32 cellular contexts compared by ENCODE assay signal in the genomic region with DNA sequence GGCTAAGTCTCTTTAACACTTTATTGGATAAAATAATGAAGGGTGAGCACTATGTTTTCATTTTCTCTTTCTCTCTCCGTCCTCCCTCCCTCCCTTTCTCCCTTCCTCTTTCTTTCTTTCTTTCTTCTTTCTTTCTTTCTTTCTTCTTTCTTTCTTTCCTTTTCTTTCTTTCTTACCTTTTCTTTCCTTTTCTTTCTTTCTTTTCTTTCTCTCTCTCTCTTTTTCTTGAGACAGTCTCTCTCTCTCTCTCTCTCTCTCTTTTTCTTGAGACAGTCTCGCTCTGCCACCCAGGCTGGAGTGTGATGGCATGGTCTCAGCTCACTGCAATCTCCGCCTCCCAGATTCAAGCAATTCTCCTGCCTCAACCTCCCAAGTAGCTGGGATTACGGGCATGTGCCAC.
"Had no signal": no experiment of that assay in that cellular context is flagged by ENCODE, and none has a peak within 500 bp of the region (broad histone marks: within the 10 kb centered on the region; RNA-seq: fewer than 3 reads in every experiment).

No MANE protein-coding gene starts in this region.

- H3K4me1 Mint-ChIP-seq: activated CD4-positive, alpha-beta memory T cell treated with anti-CD3 and anti-CD28 coated beads, Interleukin-2, amount 10 ng/mL, durations not matched to agents 7 days and 5 days; activated CD4-positive, alpha-beta T cell treated with anti-CD3 and anti-CD28 coated beads, Interleukin-2, amount 10 ng/mL, durations not matched to agents 7 days and 5 days; activated CD8-positive, alpha-beta memory T cell treated with anti-CD3 and anti-CD28 coated beads, Interleukin-2, amount 10 ng/mL, durations not matched to agents 7 days and 5 days; activated naive CD4-positive, alpha-beta T cell treated with anti-CD3 and anti-CD28 coated beads, Interleukin-2, amount 50 U/mL, for 24 hours; activated naive CD8-positive, alpha-beta T cell treated with anti-CD3 and anti-CD28 coated beads for 36 hours; activated naive CD8-positive, alpha-beta T cell treated with anti-CD3 and anti-CD28 coated beads, Interleukin-2, amount 50 U/mL, for 24 hours had no signal

- H3K9me3 ChIP-seq: adrenal gland, body of pancreas, colonic mucosa, esophagus squamous epithelium, gastroesophageal sphincter had no signal

- H3K36me3 Mint-ChIP-seq: activated CD8-positive, alpha-beta memory T cell treated with anti-CD3 and anti-CD28 coated beads, Interleukin-2, amount 10 ng/mL, durations not matched to agents 7 days and 5 days; activated naive CD4-positive, alpha-beta T cell treated with anti-CD3 and anti-CD28 coated beads, Interleukin-2, amount 50 U/mL, for 24 hours had no signal

- H3K27ac Mint-ChIP-seq: activated CD4-positive, alpha-beta memory T cell treated with anti-CD3 and anti-CD28 coated beads, Interleukin-2, amount 10 ng/mL, durations not matched to agents 7 days and 5 days; activated CD4-positive, alpha-beta T cell treated with anti-CD3 and anti-CD28 coated beads, Interleukin-2, amount 10 ng/mL, durations not matched to agents 7 days and 5 days; activated CD8-positive, alpha-beta memory T cell treated with anti-CD3 and anti-CD28 coated beads, Interleukin-2, amount 10 ng/mL, durations not matched to agents 7 days and 5 days; activated naive CD4-positive, alpha-beta T cell treated with anti-CD3 and anti-CD28 coated beads for 36 hours; activated naive CD4-positive, alpha-beta T cell treated with anti-CD3 and anti-CD28 coated beads, Interleukin-2, amount 50 U/mL, for 24 hours; activated naive CD8-positive, alpha-beta T cell treated with anti-CD3 and anti-CD28 coated beads for 36 hours; activated naive CD8-positive, alpha-beta T cell treated with anti-CD3 and anti-CD28 coated beads, Interleukin-2, amount 50 U/mL, for 24 hours; activated T-helper 1 cell treated with anti-CD3 and anti-CD28 coated beads, Interleukin-12 subunit alpha, Interleukin-12 subunit beta, Interleukin-2, Interleukin-4 antibody, amounts not matched to agents 30 ng/mL and 10 ng/mL and 1 ng/mL, durations not matched to agents 14 hours and 24 hours and 36 hours; activated T-helper 2 cell treated with anti-CD3 and anti-CD28 coated beads, Interferon-gamma antibody, Interleukin-2, Interleukin-4, amounts not matched to agents 10 μg/mL and 5 μg/mL and 100 μg/mL, durations not matched to agents 14 hours and 24 hours and 36 hours; T-cell; T-helper 1 cell treated with Interleukin-12 subunit alpha and Interleukin-12 subunit beta and Interleukin-4 antibody, amounts not matched to agents 30 μg/mL and 1 μg/mL, for 36 hours had no signal

- H3K9me3 Mint-ChIP-seq: activated CD4-positive, alpha-beta memory T cell treated with anti-CD3 and anti-CD28 coated beads, Interleukin-2, amount 10 ng/mL, durations not matched to agents 7 days and 5 days; activated naive CD4-positive, alpha-beta T cell treated with anti-CD3 and anti-CD28 coated beads for 36 hours; activated naive CD4-positive, alpha-beta T cell treated with anti-CD3 and anti-CD28 coated beads, Interleukin-2, amount 50 U/mL, for 24 hours; activated naive CD8-positive, alpha-beta T cell treated with anti-CD3 and anti-CD28 coated beads for 36 hours; activated naive CD8-positive, alpha-beta T cell treated with anti-CD3 and anti-CD28 coated beads, Interleukin-2, amount 50 U/mL, for 24 hours; activated T-helper 1 cell treated with anti-CD3 and anti-CD28 coated beads, Interleukin-12 subunit alpha, Interleukin-12 subunit beta, Interleukin-2, Interleukin-4 antibody, amounts not matched to agents 30 ng/mL and 10 ng/mL and 1 ng/mL, durations not matched to agents 14 hours and 24 hours and 36 hours; activated T-helper 2 cell treated with anti-CD3 and anti-CD28 coated beads, Interferon-gamma antibody, Interleukin-2, Interleukin-4, amounts not matched to agents 10 μg/mL and 5 μg/mL and 100 μg/mL, durations not matched to agents 14 hours and 24 hours and 36 hours; T-cell; T-helper 1 cell treated with Interleukin-12 subunit alpha and Interleukin-12 subunit beta and Interleukin-4 antibody, amounts not matched to agents 30 μg/mL and 1 μg/mL, for 36 hours had no signal

- H3K4me3 Mint-ChIP-seq: activated CD4-positive, alpha-beta memory T cell treated with anti-CD3 and anti-CD28 coated beads, Interleukin-2, amount 10 ng/mL, durations not matched to agents 7 days and 5 days; activated CD4-positive, alpha-beta T cell treated with anti-CD3 and anti-CD28 coated beads, Interleukin-2, amount 10 ng/mL, durations not matched to agents 7 days and 5 days; activated CD8-positive, alpha-beta memory T cell treated with anti-CD3 and anti-CD28 coated beads, Interleukin-2, amount 10 ng/mL, durations not matched to agents 7 days and 5 days; activated naive CD4-positive, alpha-beta T cell treated with anti-CD3 and anti-CD28 coated beads for 36 hours; activated naive CD4-positive, alpha-beta T cell treated with anti-CD3 and anti-CD28 coated beads, Interleukin-2, amount 50 U/mL, for 24 hours; activated naive CD8-positive, alpha-beta T cell treated with anti-CD3 and anti-CD28 coated beads for 36 hours; activated naive CD8-positive, alpha-beta T cell treated with anti-CD3 and anti-CD28 coated beads, Interleukin-2, amount 50 U/mL, for 24 hours; activated T-helper 1 cell treated with anti-CD3 and anti-CD28 coated beads, Interleukin-12 subunit alpha, Interleukin-12 subunit beta, Interleukin-2, Interleukin-4 antibody, amounts not matched to agents 30 ng/mL and 10 ng/mL and 1 ng/mL, durations not matched to agents 14 hours and 24 hours and 36 hours; T-cell; T-helper 1 cell treated with Interleukin-12 subunit alpha and Interleukin-12 subunit beta and Interleukin-4 antibody, amounts not matched to agents 30 μg/mL and 1 μg/mL, for 36 hours had no signal

- DNase-seq: activated CD4-positive, alpha-beta memory T cell treated with anti-CD3 and anti-CD28 coated beads, Interleukin-2, amount 10 ng/mL, durations not matched to agents 7 days and 5 days; activated CD4-positive, alpha-beta T cell treated with anti-CD3 and anti-CD28 coated beads for 1 hour; activated CD4-positive, alpha-beta T cell treated with anti-CD3 and anti-CD28 coated beads for 4 hours; activated CD4-positive, alpha-beta T cell treated with anti-CD3 and anti-CD28 coated beads, Interleukin-2, amount 10 ng/mL, durations not matched to agents 7 days and 5 days; activated CD4-positive, alpha-beta T cell treated with anti-CD3 and anti-CD28 coated beads, Interleukin-2, amount 50 U/mL, for 4 hours; activated CD4-positive, CD25-positive, alpha-beta regulatory T cell; activated CD8-positive, alpha-beta memory T cell treated with anti-CD3 and anti-CD28 coated beads, Interleukin-2, amount 10 ng/mL, durations not matched to agents 7 days and 5 days; activated CD8-positive, alpha-beta memory T cell treated with anti-CD3 and anti-CD28 coated beads, Interleukin-2, amount 50 U/mL, for 4 hours; activated effector memory CD4-positive, alpha-beta T cell treated with anti-CD3 and anti-CD28 coated beads, Interleukin-2, amount 50 U/mL, for 16 hours; activated naive CD4-positive, alpha-beta T cell treated with anti-CD3 and anti-CD28 coated beads for 36 hours; activated naive CD8-positive, alpha-beta T cell treated with anti-CD3 and anti-CD28 coated beads for 36 hours; activated naive CD8-positive, alpha-beta T cell treated with anti-CD3 and anti-CD28 coated beads, Interleukin-2, amount 50 U/mL, for 24 hours; activated T-cell treated with anti-CD3 and anti-CD28 coated beads, Interleukin-2, amount 50 U/mL, for 1 hour; activated T-cell treated with anti-CD3 and anti-CD28 coated beads, Interleukin-2, amount 50 U/mL, for 48 hours; adrenal gland; amygdala; aorta; body of pancreas; caudate nucleus; cerebellar nuclear complex; colonic mucosa; effector CD8-positive, alpha-beta T cell; esophagus squamous epithelium; foreskin melanocyte; SW 1271; T-cell had no signal

- H3K4me3 ChIP-seq: adrenal gland, body of pancreas, colonic mucosa, esophagus squamous epithelium, gastroesophageal sphincter had no signal

- H3K27ac ChIP-seq: adrenal gland, body of pancreas, colonic mucosa, epithelial cell of prostate, esophagus squamous epithelium, gastroesophageal sphincter had no signal

- H3K36me3 ChIP-seq: adrenal gland, colonic mucosa, esophagus squamous epithelium, gastroesophageal sphincter had no signal

- H3K4me1 ChIP-seq: adrenal gland, body of pancreas, colonic mucosa, esophagus squamous epithelium, gastroesophageal sphincter had no signal

- H3K27me3 Mint-ChIP-seq: activated CD4-positive, alpha-beta memory T cell treated with anti-CD3 and anti-CD28 coated beads, Interleukin-2, amount 10 ng/mL, durations not matched to agents 7 days and 5 days; activated CD4-positive, alpha-beta T cell treated with anti-CD3 and anti-CD28 coated beads, Interleukin-2, amount 10 ng/mL, durations not matched to agents 7 days and 5 days; activated CD8-positive, alpha-beta memory T cell treated with anti-CD3 and anti-CD28 coated beads, Interleukin-2, amount 10 ng/mL, durations not matched to agents 7 days and 5 days; activated naive CD4-positive, alpha-beta T cell treated with anti-CD3 and anti-CD28 coated beads, Interleukin-2, amount 50 U/mL, for 24 hours; activated naive CD8-positive, alpha-beta T cell treated with anti-CD3 and anti-CD28 coated beads for 36 hours; activated naive CD8-positive, alpha-beta T cell treated with anti-CD3 and anti-CD28 coated beads, Interleukin-2, amount 50 U/mL, for 24 hours; T-cell had no signal
